Comparison of ENCODE assay signal across 1 cellular context in genomic region chr3:184320099-184320445, GRCh38.
TF ChIP-seq lines count a peak whose summit lies in the region.

No MANE protein-coding gene starts in this region.

TF ChIP-seq in A549, 52 proteins besides CTCF, POLR2A, EP300 and RAD21 (continued from another document):
- no peak for TF ChIP-seq REST (IDR thresholded peaks at IDR 0.05)
- TF ChIP-seq TFCP2L1 (CRISPR knock-in tag; IDR thresholded peaks at IDR 0.05): no peak
- TF ChIP-seq HEYL (CRISPR knock-in tag; IDR thresholded peaks at IDR 0.05): no peak
- TF ChIP-seq POLR2AphosphoS2 (conservative IDR thresholded peaks at IDR 0.05; ENCODE audit: low read length): no peak
- no peak for TF ChIP-seq NR3C1 (IDR thresholded peaks at IDR 0.05)
- TF ChIP-seq MYC (IDR thresholded peaks at IDR 0.05; ENCODE audit: borderline replicate concordance, low read length): no peak
- TF ChIP-seq GATA3 (IDR thresholded peaks at IDR 0.05; ENCODE audit: borderline replicate concordance): no peak
